Comparison of ENCODE assay signal across 9 cellular contexts in genomic region chr3:157082305-157082981, GRCh38.
DNase-seq lines count a peak whose midpoint lies in the region; ATAC-seq and TF ChIP-seq lines count a peak whose summit lies in the region.
"Had no signal": no experiment of that assay in that cellular context is flagged by ENCODE, and none has a peak within 500 bp of the region (broad histone marks: within the 10 kb centered on the region; RNA-seq: fewer than 3 reads in every experiment).

No MANE protein-coding gene starts in this region.

- no peak for TF ChIP-seq CTCF in AG10803 (conservative IDR thresholded peaks at IDR 0.05; ENCODE audit: low read length)
- no peak for TF ChIP-seq CTCF in choroid plexus epithelial cell (conservative IDR thresholded peaks at IDR 0.05; ENCODE audit: low read depth, low read length)
- TF ChIP-seq CTCF in mucosa of descending colon (IDR thresholded peaks at IDR 0.05): no peak
- no peak for TF ChIP-seq CTCF in omental fat pad (IDR thresholded peaks at IDR 0.05)

- H3K36me3 ChIP-seq in mucosa of descending colon (ENCODE audit: low read depth): no peaks in the 10 kb centered on the region
- H3K36me3 ChIP-seq: uterus had no signal

- ATAC-seq in mucosa of descending colon: peak; percentile 59
- ATAC-seq in sciatic nerve: no peak
- ATAC-seq in omental fat pad (ENCODE audit: low FRiP score): no peak

- no peaks in the 10 kb centered on the region for H3K9me3 ChIP-seq in mucosa of descending colon
- H3K9me3 ChIP-seq: uterus had no signal

- DNase-seq in AG10803 (ENCODE audit: low read depth) (peak; percentile 77), LoVo (ENCODE audit: low spot score) (peak; percentile 60), choroid plexus epithelial cell (ENCODE audit: low read depth) (peak; percentile 61), mucosa of descending colon (no peak), sciatic nerve (ENCODE audit: low spot score) (no peak), NCI-H345 (lab: John Stamatoyannopoulos, UW) (no peak), omental fat pad (ENCODE audit: low spot score) (no peak), NCI-H2196 (lab: John Stamatoyannopoulos, UW; ENCODE audit: unreplicated experiment) (no peak)

- H3K4me3 ChIP-seq in AG10803 (ENCODE audit: low read length) (no peak overlapping the region), choroid plexus epithelial cell (ENCODE audit: low read depth, low read length) (no peak overlapping the region), mucosa of descending colon (no peak overlapping the region)
- H3K4me3 ChIP-seq: uterus had no signal

- intact Hi-C loops in mucosa of descending colon (cut with DNase I, micrococcal nuclease) (loop anchor here (5.0 to 10.0 kb wide), 3 partner anchors 52 to 410 kb away; partner anchors contain the start of gene TIPARP (in 1 of the 2)), sciatic nerve (cut with DNase I) (loop anchor here (10.0 kb wide), 2 partner anchors 52 to 408 kb away; partner anchors contain the start of gene TIPARP)

- peaks cover 7% of the 10 kb centered on the region for H3K4me1 ChIP-seq in mucosa of descending colon (ENCODE audit: low read depth)

Comparison
In these comparisons a context has a peak if more than half of its experiments do, and no peak if none do; other contexts are left out.
1. DNase-seq: peak in AG10803 (single experiment), LoVo (single experiment) and choroid plexus epithelial cell (single experiment); none in mucosa of descending colon (0 of 3), sciatic nerve (single experiment), NCI-H345 (single experiment), omental fat pad (single experiment) and NCI-H2196 (single experiment).